Comparison of ENCODE assay signal across 16 cellular contexts in genomic region chr11:94424662-94425061, GRCh38. TPM values are rescaled to one million over a fixed set of nuclear protein-coding genes. Genes with fewer than 3 reads are reported as not detected.
"Had no signal": no experiment of that assay in that cellular context is flagged by ENCODE, and none has a peak within 500 bp of the region (broad histone marks: within the 10 kb centered on the region; RNA-seq: fewer than 3 reads in every experiment).

No MANE protein-coding gene starts in this region.

- H3K4me3 Mint-ChIP-seq: activated CD4-positive, alpha-beta memory T cell treated with anti-CD3 and anti-CD28 coated beads for 36 hours; activated naive CD8-positive, alpha-beta T cell treated with anti-CD3 and anti-CD28 coated beads for 36 hours; activated T-cell treated with anti-CD3 and anti-CD28 coated beads, Interleukin-2, amount 50 U/mL, for 4 hours; nephron had no signal

- H3K4me3 ChIP-seq: heart left ventricle, left ventricle myocardium inferior, psoas muscle had no signal

- H3K4me1 ChIP-seq: heart left ventricle, left ventricle myocardium inferior, psoas muscle had no signal

- H3K27ac ChIP-seq: heart left ventricle, left ventricle myocardium inferior, psoas muscle had no signal

- H3K27me3 ChIP-seq: heart left ventricle had no signal

- H3K4me1 Mint-ChIP-seq: nephron had no signal

- H3K27ac Mint-ChIP-seq: activated CD4-positive, alpha-beta memory T cell treated with anti-CD3 and anti-CD28 coated beads for 36 hours; activated naive CD8-positive, alpha-beta T cell treated with anti-CD3 and anti-CD28 coated beads for 36 hours had no signal

- H3K27me3 Mint-ChIP-seq: activated CD4-positive, alpha-beta memory T cell treated with anti-CD3 and anti-CD28 coated beads for 36 hours; activated naive CD8-positive, alpha-beta T cell treated with anti-CD3 and anti-CD28 coated beads for 36 hours had no signal

- DNase-seq: activated CD4-positive, alpha-beta memory T cell treated with anti-CD3 and anti-CD28 coated beads for 36 hours; activated CD4-positive, alpha-beta T cell treated with anti-CD3 and anti-CD28 coated beads for 1 hour; activated gamma-delta T cell; activated naive CD8-positive, alpha-beta T cell treated with anti-CD3 and anti-CD28 coated beads for 36 hours; activated T-cell treated with anti-CD3 and anti-CD28 coated beads, Interleukin-2, amount 50 U/mL, for 4 hours; aorta; central memory CD4-positive, alpha-beta T cell; cortex of kidney; effector memory CD4-positive, alpha-beta T cell; heart left ventricle; left ventricle myocardium inferior; mesenchymal stem cell; psoas muscle; stimulated activated CD4-positive, alpha-beta T cell treated with anti-CD3 and anti-CD28 coated beads, Interleukin-2, amount 100 ng/mL, for 48 hours; stimulated activated naive CD8-positive, alpha-beta T cell treated with anti-CD3 and anti-CD28 coated beads, Interleukin-15, Interleukin-2, amounts not matched to agents 100 U/mL and 50 U/mL, for 24 hours had no signal

- ATAC-seq: activated T-cell treated with anti-CD3 and anti-CD28 coated beads, Interleukin-2, amount 50 U/mL, for 4 hours; heart left ventricle; psoas muscle; stimulated activated naive CD8-positive, alpha-beta T cell treated with anti-CD3 and anti-CD28 coated beads, Interleukin-15, Interleukin-2, amounts not matched to agents 100 U/mL and 50 U/mL, for 24 hours had no signal

- H3K9me3 Mint-ChIP-seq: activated T-cell treated with anti-CD3 and anti-CD28 coated beads, Interleukin-2, amount 50 U/mL, for 4 hours had no signal

RNA-seq across cellular contexts. Expression of gene GPR83, which starts 23.4 kb away (rescaled TPM):
- total RNA-seq: activated CD4-positive, alpha-beta memory T cell treated with anti-CD3 and anti-CD28 coated beads for 36 hours had no signal
